In genomic region chr9:76654575-76654974, GRCh38 we compare ENCODE assay signal across 11 cellular contexts.
A peak's percentile ranks its signal among the peaks of the same experiment; 100 is the strongest.
DNase-seq lines count a peak whose midpoint lies in the region; ATAC-seq, FAIRE-seq and TF ChIP-seq lines count a peak whose summit lies in the region.
"Had no signal": no experiment of that assay in that cellular context is flagged by ENCODE, and none has a peak within 500 bp of the region (broad histone marks: within the 10 kb centered on the region; RNA-seq: fewer than 3 reads in every experiment).

No MANE protein-coding gene starts in this region.

- H3K9me3 Mint-ChIP-seq in chondrocyte (ENCODE audit: low read depth) = no peaks in the 10 kb centered on the region
- no peaks in the 10 kb centered on the region for H3K9me3 Mint-ChIP-seq in activated naive CD4-positive, alpha-beta T cell treated with anti-CD3 and anti-CD28 coated beads for 36 hours
- H3K9me3 Mint-ChIP-seq: nephron; T-helper 1 cell treated with Interleukin-12 subunit alpha and Interleukin-12 subunit beta and Interleukin-4 antibody, amounts not matched to agents 30 μg/mL and 1 μg/mL, for 36 hours had no signal

- H3K27me3 Mint-ChIP-seq in chondrocyte (ENCODE audit: low read depth) = no peaks in the 10 kb centered on the region
- H3K27me3 Mint-ChIP-seq in activated naive CD4-positive, alpha-beta T cell treated with anti-CD3 and anti-CD28 coated beads for 36 hours (ENCODE audit: low read depth) = peaks cover 3% of the 10 kb centered on the region

- no peaks in the 10 kb centered on the region for H3K36me3 Mint-ChIP-seq in chondrocyte (ENCODE audit: low read depth)
- H3K36me3 Mint-ChIP-seq in activated naive CD4-positive, alpha-beta T cell treated with anti-CD3 and anti-CD28 coated beads for 36 hours (ENCODE audit: low read depth) = no peaks in the 10 kb centered on the region

- DNase-seq in AG08396 (ENCODE audit: low spot score) = peak; percentile 60
- DNase-seq in HTR-8/SVneo (ENCODE audit: insufficient read length, low spot score) = peak; percentile 23
- no peak for DNase-seq in chondrocyte (ENCODE audit: low spot score)
- peak; percentile 63 for DNase-seq in myocyte (ENCODE audit: low read depth)
- DNase-seq in activated naive CD4-positive, alpha-beta T cell treated with anti-CD3 and anti-CD28 coated beads for 36 hours = no peak
- DNase-seq in GM10266 (ENCODE audit: extremely low spot score) = no peak
- DNase-seq in DMS79 (lab: John Stamatoyannopoulos, UW) = no peak
- DNase-seq: gastrocnemius medialis had no signal

- peak overlapping the region; percentile 98 for H3K27ac Mint-ChIP-seq in chondrocyte (ENCODE audit: unreplicated experiment)
- no peak overlapping the region for H3K27ac Mint-ChIP-seq in activated naive CD4-positive, alpha-beta T cell treated with anti-CD3 and anti-CD28 coated beads for 36 hours

- no peak overlapping the region for H3K4me3 Mint-ChIP-seq in chondrocyte (ENCODE audit: unreplicated experiment)
- no peak overlapping the region for H3K4me3 Mint-ChIP-seq in activated naive CD4-positive, alpha-beta T cell treated with anti-CD3 and anti-CD28 coated beads for 36 hours
- H3K4me3 Mint-ChIP-seq: nephron had no signal

- TF ChIP-seq CTCF in chondrocyte (IDR thresholded peaks at IDR 0.05) = no peak
- TF ChIP-seq CTCF in GM10266 (IDR thresholded peaks at IDR 0.05; ENCODE audit: control insufficient read depth, insufficient read depth, low read depth, missing control alignments) = no peak

- intact Hi-C loops in activated naive CD4-positive, alpha-beta T cell treated with anti-CD3 and anti-CD28 coated beads for 36 hours (cut with micrococcal nuclease) = no loop called here

- peak; percentile 51 for FAIRE-seq in HTR-8/SVneo (lab: Jason Lieb, UNC)

- peaks cover 81% of the 10 kb centered on the region for H3K4me1 Mint-ChIP-seq in chondrocyte (ENCODE audit: low read depth)
- peaks cover 19% of the 10 kb centered on the region for H3K4me1 Mint-ChIP-seq in activated naive CD4-positive, alpha-beta T cell treated with anti-CD3 and anti-CD28 coated beads for 36 hours (ENCODE audit: low read depth)

- no peak for ATAC-seq in GM21717 (IDR thresholded peaks at IDR 0.05; ENCODE audit: unreplicated experiment)
- ATAC-seq: gastrocnemius medialis had no signal

- CTCF ChIA-PET in activated naive CD4-positive, alpha-beta T cell treated with anti-CD3 and anti-CD28 coated beads for 36 hours (lab: Charles Lee) = interaction anchor here (0.9 kb wide), 1 partner anchor 13 kb away, joined by 3 read pairs; no protein-coding TSS in a partner anchor

Comparison
In these comparisons a context has a peak if more than half of its experiments do, and no peak if none do; other contexts are left out.
1. DNase-seq: peak in AG08396 (single experiment), HTR-8/SVneo (single experiment) and myocyte (single experiment); none in chondrocyte (single experiment), activated naive CD4-positive, alpha-beta T cell treated with anti-CD3 and anti-CD28 coated beads for 36 hours (single experiment), GM10266 (single experiment) and DMS79 (single experiment).